Comparison of ENCODE assay signal across 18 cellular contexts in genomic region chr6:79005024-79005423, GRCh38.
"Had no signal": no experiment of that assay in that cellular context is flagged by ENCODE, and none has a peak within 500 bp of the region (broad histone marks: within the 10 kb centered on the region; RNA-seq: fewer than 3 reads in every experiment).

No MANE protein-coding gene starts in this region.

- H3K4me2 ChIP-seq: neural progenitor cell had no signal

- H3K36me3 ChIP-seq: colonic mucosa had no signal

- H3K4me1 ChIP-seq: colonic mucosa, neural progenitor cell had no signal

- H3K27me3 ChIP-seq: ascending aorta, cardiac muscle cell, colonic mucosa, esophagus muscularis mucosa, foreskin keratinocyte, heart left ventricle, neural progenitor cell, pancreas, sigmoid colon had no signal

- ATAC-seq: foreskin keratinocyte, heart left ventricle, left cardiac atrium, pancreas, T-helper 17 cell had no signal

- H3K9me3 ChIP-seq: ascending aorta, colonic mucosa, esophagus muscularis mucosa, heart left ventricle, pancreas, sigmoid colon had no signal

- H2AFZ ChIP-seq: neural progenitor cell had no signal

- H3K9ac ChIP-seq: neural progenitor cell had no signal

- H3K27ac ChIP-seq: cardiac muscle cell, colonic mucosa, esophagus muscularis mucosa, foreskin keratinocyte, neural progenitor cell, pancreas, sigmoid colon had no signal

- DNase-seq: activated B cell treated with CpG ODN at 0.5 μM for 24 hours; activated CD4-positive, alpha-beta T cell treated with anti-CD3 and anti-CD28 coated beads, Interleukin-2, amount 10 ng/mL, durations not matched to agents 7 days and 5 days; activated CD8-positive, alpha-beta memory T cell treated with anti-CD3 and anti-CD28 coated beads for 24 hours; activated gamma-delta T cell treated with Interleukin-2 at 50 U/mL for 16 hours; activated naive CD8-positive, alpha-beta T cell treated with anti-CD3 and anti-CD28 coated beads for 36 hours; colonic mucosa; foreskin keratinocyte; heart left ventricle; left cardiac atrium; pancreas; sigmoid colon; stimulated activated CD4-positive, alpha-beta T cell treated with anti-CD3 and anti-CD28 coated beads, Interleukin-1b, Interleukin-23, amount 100 ng/mL, for 48 hours; T-helper 17 cell had no signal

- H3K4me3 ChIP-seq: ascending aorta, cardiac muscle cell, colonic mucosa, esophagus muscularis mucosa, heart left ventricle, lung, neural progenitor cell, pancreas, sigmoid colon had no signal
